In the genomic region with DNA sequence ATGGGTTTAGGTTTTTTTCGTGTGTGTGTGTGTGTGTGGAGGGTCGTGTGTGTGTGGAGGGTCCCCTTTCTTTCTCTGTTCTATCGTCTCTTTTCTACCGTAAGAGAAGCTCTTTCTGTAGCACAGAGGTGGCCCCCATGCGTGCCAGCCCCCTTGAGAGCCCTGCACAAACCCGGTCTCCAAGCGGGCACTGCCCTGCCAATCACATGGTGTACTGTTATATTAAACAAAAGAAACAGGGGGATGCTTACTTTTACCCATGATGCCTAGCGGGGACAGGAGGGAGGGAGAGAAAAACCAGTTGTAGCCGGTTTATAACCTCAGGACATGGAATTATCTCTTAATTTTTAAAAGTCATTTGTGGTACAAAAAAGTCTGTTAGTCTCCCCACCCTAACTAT, we compare ENCODE assay signal across 9 cellular contexts. TPM values are rescaled to one million over a fixed set of nuclear protein-coding genes. Genes with fewer than 3 reads are reported as not detected.
DNase-seq lines count a peak whose midpoint lies in the region; ATAC-seq and TF ChIP-seq lines count a peak whose summit lies in the region.
"Had no signal": no experiment of that assay in that cellular context is flagged by ENCODE, and none has a peak within 500 bp of the region (broad histone marks: within the 10 kb centered on the region; RNA-seq: fewer than 3 reads in every experiment).

No MANE protein-coding gene starts in this region.

- H3K27me3 Mint-ChIP-seq in GM23338 (ENCODE audit: insufficient read depth, low read depth, poor library complexity): peaks cover 2% of the 10 kb centered on the region
- no peaks in the 10 kb centered on the region for H3K27me3 Mint-ChIP-seq in endodermal cell (ENCODE audit: insufficient read depth)

- H3K36me3 Mint-ChIP-seq in GM23338 (ENCODE audit: low read depth) (no peaks in the 10 kb centered on the region; the same call in 2 of the 3 replicates), endodermal cell (ENCODE audit: low read depth) (peaks cover 14% of the 10 kb centered on the region)

- H3K36me3 ChIP-seq in GM23338 (ENCODE audit: insufficient read depth) (no peaks in the 10 kb centered on the region; the same call in 1 of the 2 replicates), endodermal cell (ENCODE audit: control insufficient read depth, insufficient read depth, low read length) (peaks cover 16% of the 10 kb centered on the region), rectal smooth muscle tissue (ENCODE audit: control insufficient read depth, insufficient read depth, low read length) (no peaks in the 10 kb centered on the region)

- no peaks in the 10 kb centered on the region for H3K27me3 ChIP-seq in GM23338 (ENCODE audit: insufficient read depth)
- H3K27me3 ChIP-seq in endodermal cell (ENCODE audit: control insufficient read depth, insufficient read depth, low read length, poor library complexity, severe bottlenecking): no peaks in the 10 kb centered on the region
- H3K27me3 ChIP-seq in rectal smooth muscle tissue (ENCODE audit: control insufficient read depth, insufficient read depth, low read length): no peaks in the 10 kb centered on the region
- H3K27me3 ChIP-seq: body of pancreas had no signal

- H3K4me2 ChIP-seq in GM23338: 0 out of 2 replicates have a peak overlapping the region, but pooled peaks have one; percentile 18

- H3K4me3 Mint-ChIP-seq in GM23338 (no peak overlapping the region), endodermal cell (no peak overlapping the region)

- no peak for DNase-seq in GM23338 (ENCODE audit: low spot score)
- peak; percentile 98 for DNase-seq in NCI-H345 (lab: John Stamatoyannopoulos, UW)
- DNase-seq in endodermal cell: no peak
- DNase-seq in effector CD8-positive, alpha-beta T cell (lab: John Stamatoyannopoulos, UW): no peak
- no peak for DNase-seq in KBM-7
- no peak for DNase-seq in activated CD4-positive, alpha-beta T cell treated with anti-CD3 and anti-CD28 coated beads for 48 hours
- DNase-seq in activated T-cell treated with anti-CD3 and anti-CD28 coated beads, Interleukin-2, amount 50 U/mL, for 48 hours: no peak
- DNase-seq: body of pancreas had no signal

- H3K79me2 ChIP-seq in GM23338 (replicated peaks; ENCODE audit: insufficient read depth): peaks cover 100% of the 10 kb centered on the region

- H3K27ac ChIP-seq in GM23338 (ENCODE audit: low read depth) (peak overlapping the region; percentile 53; the same call in 1 of the 2 replicates), endodermal cell (ENCODE audit: low read depth, low read length) (peak overlapping the region; percentile 99), rectal smooth muscle tissue (ENCODE audit: low read depth, low read length) (no peak overlapping the region)

- H4K20me1 ChIP-seq in GM23338 (replicated peaks; ENCODE audit: insufficient read depth): peaks cover 64% of the 10 kb centered on the region

- no peaks in the 10 kb centered on the region; the same call in 2 of the 3 replicates for H3K4me1 Mint-ChIP-seq in GM23338
- peaks cover 4% of the 10 kb centered on the region for H3K4me1 Mint-ChIP-seq in endodermal cell

- no peak overlapping the region for H3K4me3 ChIP-seq in GM23338
- H3K4me3 ChIP-seq in endodermal cell (ENCODE audit: low read length): no peak overlapping the region
- peak overlapping the region; percentile 12 for H3K4me3 ChIP-seq in rectal smooth muscle tissue (ENCODE audit: low read length)
- H3K4me3 ChIP-seq: body of pancreas had no signal

- H3K9me3 Mint-ChIP-seq in GM23338: no peaks in the 10 kb centered on the region
- H3K9me3 Mint-ChIP-seq in endodermal cell: no peaks in the 10 kb centered on the region

- 60 to 76% methylated on average over 4 to 9 of the region's 9 CpGs for whole genome bisulfite sequencing in endodermal cell (ENCODE audit: insufficient coverage in 1 of 2, insufficient read length in 1 of 2), 2 experiments

- TF ChIP-seq CTCF in GM23338 (conservative IDR thresholded peaks at IDR 0.05; ENCODE audit: low read depth in 2 of 2) (no peak), endodermal cell (conservative IDR thresholded peaks at IDR 0.05) (no peak)

- H3F3A ChIP-seq in GM23338 (replicated peaks; ENCODE audit: low read depth): no peaks in the 10 kb centered on the region

- ATAC-seq in GM23338: no peak; the same call in 2 of the 3 replicates

- no peak overlapping the region for H3K9ac ChIP-seq in endodermal cell (ENCODE audit: extremely low read depth, low read length, poor library complexity, severe bottlenecking)
- no peak overlapping the region for H3K9ac ChIP-seq in rectal smooth muscle tissue (ENCODE audit: low read length)

- in situ Hi-C loops in KBM-7 (cut with MboI; ENCODE audit: low pct_unique_long_range_greater_than_20kb, low sequenced_read_pairs): no loop called here

- H3K27ac Mint-ChIP-seq in GM23338 (no peak overlapping the region), endodermal cell (no peak overlapping the region)

- H3K9me2 ChIP-seq in GM23338 (ENCODE audit: insufficient read depth): no peaks in the 10 kb centered on the region

- no peak overlapping the region for H2AFZ ChIP-seq in GM23338

- H3K4me1 ChIP-seq in GM23338 (ENCODE audit: insufficient read depth) (peaks cover 27% of the 10 kb centered on the region), endodermal cell (ENCODE audit: control insufficient read depth, insufficient read depth, low read length) (peaks cover 3% of the 10 kb centered on the region), rectal smooth muscle tissue (ENCODE audit: control insufficient read depth, insufficient read depth, low read length) (peaks cover 17% of the 10 kb centered on the region)

- no peaks in the 10 kb centered on the region for H3K9me3 ChIP-seq in endodermal cell (ENCODE audit: control insufficient read depth, low read length)
- H3K9me3 ChIP-seq: body of pancreas had no signal

TF ChIP-seq in GM23338, 12 proteins besides CTCF, POLR2A, EP300 and RAD21 (continues in another document):
- TF ChIP-seq EZH2phosphoT487 (IDR thresholded peaks at IDR 0.05; ENCODE audit: unreplicated experiment) (no peak), NANOG (IDR thresholded peaks at IDR 0.05; ENCODE audit: borderline replicate concordance) (no peak), ZNF331 (CRISPR knock-in tag; IDR thresholded peaks at IDR 0.05; ENCODE audit: low read depth) (no peak), POLR2AphosphoS5 (IDR thresholded peaks at IDR 0.05; ENCODE audit: low read depth) (no peak), EZH2 (IDR thresholded peaks at IDR 0.05; ENCODE audit: low read depth, unreplicated experiment) (no peak), STAT1 (IDR thresholded peaks at IDR 0.05; ENCODE audit: unreplicated experiment) (no peak), CREB1 (CRISPR knock-in tag; IDR thresholded peaks at IDR 0.05; ENCODE audit: low read depth) (no peak)
- TF ChIP-seq, protein P1, sequence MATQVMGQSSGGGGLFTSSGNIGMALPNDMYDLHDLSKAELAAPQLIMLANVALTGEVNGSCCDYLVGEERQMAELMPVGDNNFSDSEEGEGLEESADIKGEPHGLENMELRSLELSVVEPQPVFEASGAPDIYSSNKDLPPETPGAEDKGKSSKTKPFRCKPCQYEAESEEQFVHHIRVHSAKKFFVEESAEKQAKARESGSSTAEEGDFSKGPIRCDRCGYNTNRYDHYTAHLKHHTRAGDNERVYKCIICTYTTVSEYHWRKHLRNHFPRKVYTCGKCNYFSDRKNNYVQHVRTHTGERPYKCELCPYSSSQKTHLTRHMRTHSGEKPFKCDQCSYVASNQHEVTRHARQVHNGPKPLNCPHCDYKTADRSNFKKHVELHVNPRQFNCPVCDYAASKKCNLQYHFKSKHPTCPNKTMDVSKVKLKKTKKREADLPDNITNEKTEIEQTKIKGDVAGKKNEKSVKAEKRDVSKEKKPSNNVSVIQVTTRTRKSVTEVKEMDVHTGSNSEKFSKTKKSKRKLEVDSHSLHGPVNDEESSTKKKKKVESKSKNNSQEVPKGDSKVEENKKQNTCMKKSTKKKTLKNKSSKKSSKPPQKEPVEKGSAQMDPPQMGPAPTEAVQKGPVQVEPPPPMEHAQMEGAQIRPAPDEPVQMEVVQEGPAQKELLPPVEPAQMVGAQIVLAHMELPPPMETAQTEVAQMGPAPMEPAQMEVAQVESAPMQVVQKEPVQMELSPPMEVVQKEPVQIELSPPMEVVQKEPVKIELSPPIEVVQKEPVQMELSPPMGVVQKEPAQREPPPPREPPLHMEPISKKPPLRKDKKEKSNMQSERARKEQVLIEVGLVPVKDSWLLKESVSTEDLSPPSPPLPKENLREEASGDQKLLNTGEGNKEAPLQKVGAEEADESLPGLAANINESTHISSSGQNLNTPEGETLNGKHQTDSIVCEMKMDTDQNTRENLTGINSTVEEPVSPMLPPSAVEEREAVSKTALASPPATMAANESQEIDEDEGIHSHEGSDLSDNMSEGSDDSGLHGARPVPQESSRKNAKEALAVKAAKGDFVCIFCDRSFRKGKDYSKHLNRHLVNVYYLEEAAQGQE (IDR thresholded peaks at IDR 0.05; ENCODE audit: unreplicated experiment): no peak
- TF ChIP-seq, protein P2, sequence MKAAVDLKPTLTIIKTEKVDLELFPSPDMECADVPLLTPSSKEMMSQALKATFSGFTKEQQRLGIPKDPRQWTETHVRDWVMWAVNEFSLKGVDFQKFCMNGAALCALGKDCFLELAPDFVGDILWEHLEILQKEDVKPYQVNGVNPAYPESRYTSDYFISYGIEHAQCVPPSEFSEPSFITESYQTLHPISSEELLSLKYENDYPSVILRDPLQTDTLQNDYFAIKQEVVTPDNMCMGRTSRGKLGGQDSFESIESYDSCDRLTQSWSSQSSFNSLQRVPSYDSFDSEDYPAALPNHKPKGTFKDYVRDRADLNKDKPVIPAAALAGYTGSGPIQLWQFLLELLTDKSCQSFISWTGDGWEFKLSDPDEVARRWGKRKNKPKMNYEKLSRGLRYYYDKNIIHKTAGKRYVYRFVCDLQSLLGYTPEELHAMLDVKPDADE (IDR thresholded peaks at IDR 0.05): no peak

RNA-seq across cellular contexts. Expression of a gene that starts 41.0 kb away (rescaled TPM):
- total RNA-seq in GM23338 (2014; rRNA removed; shearing (Covaris generic)): 17.3 and 17.8 TPM in 2 replicates
- 4.4 and 5.2 TPM in 2 replicates for polyA plus RNA-seq in GM23338 (2016; fragmentation: Nextera tagmentation; extraction: Ambion mirVana)
- total RNA-seq in endodermal cell: 10 to 100 TPM; 45.2 to 51.2 TPM
- 32.0 TPM for polyA plus RNA-seq in endodermal cell (2013, experiment 1 of 2)
- polyA plus RNA-seq in endodermal cell (2013, experiment 2 of 2): 31.3 TPM
